ENCODE assay signal across 8 cellular contexts in the genomic region with DNA sequence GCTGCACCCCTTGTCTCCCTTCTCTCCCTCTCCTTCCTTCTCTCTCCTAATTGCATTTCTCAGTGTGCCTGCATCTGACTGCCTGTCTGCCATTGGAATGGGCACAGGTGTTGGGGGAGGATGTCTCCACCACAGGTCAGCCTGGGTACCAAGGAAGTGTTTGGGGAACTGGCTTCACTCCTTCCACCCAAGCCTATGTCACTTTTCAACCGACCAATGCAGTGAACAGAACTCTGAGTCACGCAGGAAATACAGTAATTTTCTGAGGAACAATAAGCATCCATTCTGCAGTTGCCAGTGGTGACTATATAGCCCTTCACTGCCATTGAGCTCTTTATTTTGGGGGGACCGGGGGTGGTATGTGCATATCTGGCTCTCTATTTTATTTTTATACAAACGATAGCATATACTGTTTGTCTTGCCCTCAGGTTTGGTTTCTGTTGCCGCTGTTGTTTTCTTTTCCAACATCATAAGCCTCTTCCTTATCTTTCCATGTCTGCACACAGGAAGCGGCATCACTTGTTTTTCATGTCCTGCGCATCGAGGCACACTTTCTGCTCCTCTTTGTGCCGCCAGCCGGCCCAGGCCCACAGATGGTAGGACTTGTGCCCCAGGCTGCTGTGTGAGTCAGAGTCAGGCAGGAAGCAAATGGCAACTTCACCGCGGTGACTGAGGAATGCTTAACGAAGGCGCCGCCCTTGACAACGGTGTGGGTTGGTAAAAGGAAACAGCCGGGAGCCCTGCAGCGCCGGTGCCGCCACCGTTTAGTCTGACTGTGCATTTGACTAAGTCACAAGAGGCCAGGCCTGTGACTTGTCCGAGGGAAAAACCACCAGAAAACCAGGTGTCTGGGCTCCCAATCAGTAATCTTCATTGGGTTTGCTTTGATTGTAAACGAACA. TPM values are rescaled to one million over a fixed set of nuclear protein-coding genes. Genes with fewer than 3 reads are reported as not detected.
DNase-seq lines count a peak whose midpoint lies in the region; ATAC-seq and TF ChIP-seq lines count a peak whose summit lies in the region.

No MANE protein-coding gene starts in this region.

- peak; percentile 73 for ATAC-seq in GM19397 (IDR thresholded peaks at IDR 0.05; ENCODE audit: unreplicated experiment)
- peak; percentile 90 for ATAC-seq in omental fat pad (ENCODE audit: low FRiP score)
- ATAC-seq in thoracic aorta (ENCODE audit: insufficient number of reproducible peaks, low FRiP score, low read depth), result peak; percentile 41

- TF ChIP-seq CTCF in AG04450 (IDR thresholded peaks at IDR 0.05; ENCODE audit: low read depth, low read length), result no peak
- no peak for TF ChIP-seq CTCF in omental fat pad (IDR thresholded peaks at IDR 0.05)
- no peak for TF ChIP-seq CTCF in thoracic aorta (IDR thresholded peaks at IDR 0.05)

- CTCF ChIA-PET in AG04450 (lab: Charles Lee), result interaction anchor here (1.1 to 1.4 kb wide), 2 partner anchors 43 to 340 kb away, joined by 3 to 5 read pairs; no protein-coding TSS in a partner anchor

- peak overlapping the region; percentile 88 for H3K27ac ChIP-seq in AG04450 (ENCODE audit: low read depth, low read length)
- H3K27ac ChIP-seq in thoracic aorta, result peak overlapping the region; percentile 32 to 58

- no peaks in the 10 kb centered on the region; the same call in 1 of the 2 replicates for H3K9me3 ChIP-seq in AG04450 (ENCODE audit: control insufficient read depth, insufficient read depth, low read length)
- no peaks in the 10 kb centered on the region for H3K9me3 ChIP-seq in thoracic aorta

- POLR2A ChIA-PET in AG04450 (lab: Yijun Ruan, JAX), result interaction anchor here (0.6 to 1.6 kb wide), 5 partner anchors 11 to 44 kb away, joined by 3 to 5 read pairs (median 4); no protein-coding TSS in a partner anchor

- DNase-seq in AG04450 (ENCODE audit: low read depth, low spot score) (peak; percentile 72), KBM-7 (peak; percentile 92), SIG-M5 treated with dmso at 0.1 percent for 504 hours (lab: John Stamatoyannopoulos, UW; ENCODE audit: unreplicated experiment) (peak; percentile 93), globus pallidus (ENCODE audit: low spot score) (peak; percentile 20), omental fat pad (ENCODE audit: low spot score) (peak; percentile 82), thoracic aorta (ENCODE audit: low spot score) (peak; percentile 83)
- peak; percentile 38 to 78 (median 64) for DNase-seq in activated naive CD4-positive, alpha-beta T cell (lab: John Stamatoyannopoulos, UW)

- H3K36me3 ChIP-seq in thoracic aorta, result no peaks in the 10 kb centered on the region

- in situ Hi-C loops in KBM-7 (cut with MboI; ENCODE audit: low pct_unique_long_range_greater_than_20kb, low sequenced_read_pairs), result no loop called here

- H3K27me3 ChIP-seq in AG04450 (ENCODE audit: control insufficient read depth, insufficient read depth, low read length) (no peaks in the 10 kb centered on the region), thoracic aorta (replicated peaks; ENCODE audit: insufficient read depth) (no peaks in the 10 kb centered on the region)

- peaks cover 11 to 27% of the 10 kb centered on the region in 2 donors for H3K4me1 ChIP-seq in thoracic aorta (ENCODE audit: control insufficient read depth in 1 of 2, low read depth in 2 of 2)

- H3K4me3 ChIP-seq in AG04450 (ENCODE audit: low read depth, low read length), result peak overlapping the region; percentile 29; the same call in 1 of the 2 replicates
- H3K4me3 ChIP-seq in thoracic aorta, result peak overlapping the region; percentile 45

RNA-seq across cellular contexts. Expression of a gene that starts 21.1 kb away (rescaled TPM):
- polyA plus RNA-seq in AG04450 (2011; rRNA removed), result 13.6 and 17.8 TPM in 2 replicates
- polyA minus RNA-seq in AG04450 (2011; rRNA and poly(A)+ RNA removed), result 19.8 and 26.1 TPM in 2 replicates
- total RNA-seq in omental fat pad, result 10 to 100 TPM in 2 of 4 donors, 1 to 10 TPM in 1, under 1 TPM in 1; 0.16 to 30.7 (median 8.2) TPM
- total RNA-seq in thoracic aorta, result 1 to 10 TPM; 3.4 to 7.3 TPM

RNA-seq across cellular contexts. Expression of a gene that starts 58.8 kb away (rescaled TPM):
- 24.7 and 25.1 TPM in 2 replicates for polyA plus RNA-seq in AG04450 (2011; rRNA removed)
- 12.4 and 12.9 TPM in 2 replicates for polyA minus RNA-seq in AG04450 (2011; rRNA and poly(A)+ RNA removed)
- total RNA-seq in omental fat pad (10 to 100 TPM in 1 of 4 donors, 1 to 10 TPM in 1, under 1 TPM in 1, not detected in 1; 0.44 to 15.0 (median 3.9) TPM), thoracic aorta (1 to 10 TPM in 1 of 2 donors, under 1 TPM in 1; 0.41 to 2.2 TPM)

Comparison
In these comparisons a context has a peak if more than half of its experiments do, and no peak if none do; other contexts are left out.
1. Peak in every context shown above with its lines: DNase-seq, ATAC-seq, H3K4me3 ChIP-seq and H3K27ac ChIP-seq.
2. DNase-seq: peak in every context shown above with its lines; median percentile 93 in SIG-M5 treated with dmso at 0.1 percent for 504 hours; 92 in KBM-7; 83 in thoracic aorta; 82 in omental fat pad; 72 in AG04450; 64 in activated naive CD4-positive, alpha-beta T cell; 20 in globus pallidus.